Comparison of ENCODE assay signal across 19 cellular contexts in genomic region chr11:2790581-2790925, GRCh38.
DNase-seq lines count a peak whose midpoint lies in the region; ATAC-seq, FAIRE-seq and TF ChIP-seq lines count a peak whose summit lies in the region.
"Had no signal": no experiment of that assay in that cellular context is flagged by ENCODE, and none has a peak within 500 bp of the region (broad histone marks: within the 10 kb centered on the region; RNA-seq: fewer than 3 reads in every experiment).

No MANE protein-coding gene starts in this region.

- no peaks in the 10 kb centered on the region for H3K4me1 Mint-ChIP-seq in activated CD8-positive, alpha-beta memory T cell treated with anti-CD3 and anti-CD28 coated beads, Interleukin-2, amount 10 ng/mL, durations not matched to agents 7 days and 5 days
- peaks cover 5% of the 10 kb centered on the region for H3K4me1 Mint-ChIP-seq in stimulated activated effector memory CD8-positive, alpha-beta T cell treated with anti-CD3 and anti-CD28 coated beads, Interleukin-12 subunit alpha, Interleukin-12 subunit beta, amount 100 ng/mL, for 72 hours

- no peak for FAIRE-seq in kidney (lab: Jason Lieb, UNC)
- FAIRE-seq: A204.1, endothelial cell of umbilical vein, islet of Langerhans had no signal

- ATAC-seq in activated CD8-positive, alpha-beta memory T cell treated with anti-CD3 and anti-CD28 coated beads, Interleukin-2, amount 10 ng/mL, durations not matched to agents 7 days and 5 days: no peak
- ATAC-seq in stimulated activated effector memory CD8-positive, alpha-beta T cell treated with anti-CD3 and anti-CD28 coated beads, Interleukin-12 subunit alpha, Interleukin-12 subunit beta, amount 100 ng/mL, for 72 hours: no peak
- no peak for ATAC-seq in HG03571 (IDR thresholded peaks at IDR 0.05; ENCODE audit: unreplicated experiment)

- intact Hi-C loops in kidney (cut with DNase I): no loop called here

- H3K27ac ChIP-seq in kidney (ENCODE audit: low read depth in 2 of 2, low read length in 2 of 2): no peak overlapping the region
- H3K27ac ChIP-seq: HL-60 had no signal

- peaks cover 0 to 8% of the 10 kb centered on the region in 2 donors for H3K4me1 ChIP-seq in kidney (ENCODE audit: control insufficient read depth in 1 of 2, insufficient read depth in 1 of 2, low read depth in 1 of 2, low read length in 2 of 2)

- peaks cover 16% of the 10 kb centered on the region for H3K27me3 Mint-ChIP-seq in activated CD8-positive, alpha-beta memory T cell treated with anti-CD3 and anti-CD28 coated beads, Interleukin-2, amount 10 ng/mL, durations not matched to agents 7 days and 5 days
- H3K27me3 Mint-ChIP-seq: stimulated activated naive CD8-positive, alpha-beta T cell treated with anti-CD3 and anti-CD28 coated beads, Interleukin-15, Interleukin-2, amounts not matched to agents 100 ng/mL and 50 ng/mL, for 24 hours had no signal

- no peak overlapping the region for H3K4me3 ChIP-seq in kidney (ENCODE audit: low read length in 2 of 2)

- no peak overlapping the region for H3K27ac Mint-ChIP-seq in activated CD8-positive, alpha-beta memory T cell treated with anti-CD3 and anti-CD28 coated beads, Interleukin-2, amount 10 ng/mL, durations not matched to agents 7 days and 5 days
- H3K27ac Mint-ChIP-seq in stimulated activated effector memory CD8-positive, alpha-beta T cell treated with anti-CD3 and anti-CD28 coated beads, Interleukin-12 subunit alpha, Interleukin-12 subunit beta, amount 100 ng/mL, for 72 hours: peak overlapping the region; percentile 10
- H3K27ac Mint-ChIP-seq: stimulated activated naive CD8-positive, alpha-beta T cell treated with anti-CD3 and anti-CD28 coated beads, Interleukin-15, Interleukin-2, amounts not matched to agents 100 ng/mL and 50 ng/mL, for 24 hours had no signal

- peak; percentile 33 for DNase-seq in activated CD8-positive, alpha-beta memory T cell treated with anti-CD3 and anti-CD28 coated beads, Interleukin-2, amount 10 ng/mL, durations not matched to agents 7 days and 5 days
- no peak for DNase-seq in activated CD8-positive, alpha-beta memory T cell treated with anti-CD3 and anti-CD28 coated beads for 24 hours
- DNase-seq in activated CD8-positive, alpha-beta memory T cell treated with anti-CD3 and anti-CD28 coated beads, Interleukin-2, amount 50 U/mL, for 4 hours: peak; percentile 8
- peak; percentile 66 for DNase-seq in kidney
- no peak for DNase-seq in stimulated activated effector memory CD8-positive, alpha-beta T cell treated with anti-CD3 and anti-CD28 coated beads, Interleukin-12 subunit alpha, Interleukin-12 subunit beta, amount 100 ng/mL, for 72 hours (ENCODE audit: low spot score in 2 of 2)
- no peak for DNase-seq in GM10266 (ENCODE audit: extremely low spot score)
- no peak for DNase-seq in germinal center (ENCODE audit: low spot score)
- DNase-seq: activated CD4-positive, alpha-beta T cell treated with anti-CD3 and anti-CD28 coated beads for 4 hours; caudate nucleus; HCEC 1CT; NCI-H1436; NCI-H446 treated with DMSO at 0.1 percent for 48 hours; OCI-M1 had no signal

- H3K9me3 Mint-ChIP-seq in activated CD8-positive, alpha-beta memory T cell treated with anti-CD3 and anti-CD28 coated beads, Interleukin-2, amount 10 ng/mL, durations not matched to agents 7 days and 5 days (ENCODE audit: low read depth): no peaks in the 10 kb centered on the region
- no peaks in the 10 kb centered on the region for H3K9me3 Mint-ChIP-seq in stimulated activated effector memory CD8-positive, alpha-beta T cell treated with anti-CD3 and anti-CD28 coated beads, Interleukin-12 subunit alpha, Interleukin-12 subunit beta, amount 100 ng/mL, for 72 hours
- H3K9me3 Mint-ChIP-seq: stimulated activated naive CD8-positive, alpha-beta T cell treated with anti-CD3 and anti-CD28 coated beads, Interleukin-15, Interleukin-2, amounts not matched to agents 100 ng/mL and 50 ng/mL, for 24 hours had no signal

- H3K9ac ChIP-seq in kidney (ENCODE audit: low read length in 2 of 2): no peak overlapping the region

- CTCF ChIA-PET in activated CD8-positive, alpha-beta memory T cell treated with anti-CD3 and anti-CD28 coated beads, Interleukin-2, amount 10 ng/mL, durations not matched to agents 7 days and 5 days (lab: Charles Lee): interaction anchor here (1.5 kb wide), 1 partner anchor 102 kb away, joined by 4 read pairs; no protein-coding TSS in a partner anchor

- H3K36me3 Mint-ChIP-seq in activated CD8-positive, alpha-beta memory T cell treated with anti-CD3 and anti-CD28 coated beads, Interleukin-2, amount 10 ng/mL, durations not matched to agents 7 days and 5 days: no peaks in the 10 kb centered on the region
- H3K36me3 Mint-ChIP-seq in stimulated activated effector memory CD8-positive, alpha-beta T cell treated with anti-CD3 and anti-CD28 coated beads, Interleukin-12 subunit alpha, Interleukin-12 subunit beta, amount 100 ng/mL, for 72 hours: peaks cover 5% of the 10 kb centered on the region

- TF ChIP-seq CTCF in kidney (IDR thresholded peaks at IDR 0.05; ENCODE audit: borderline replicate concordance, extremely low read depth, insufficient read depth): no peak
- no peak for TF ChIP-seq CTCF in GM10266 (IDR thresholded peaks at IDR 0.05; ENCODE audit: control insufficient read depth, insufficient read depth, low read depth, missing control alignments)

- H3K36me3 ChIP-seq in kidney (ENCODE audit: control insufficient read depth in 1 of 2, insufficient read depth in 2 of 2, low read length in 2 of 2): no peaks in the 10 kb centered on the region

- H3K4me3 Mint-ChIP-seq in activated CD8-positive, alpha-beta memory T cell treated with anti-CD3 and anti-CD28 coated beads, Interleukin-2, amount 10 ng/mL, durations not matched to agents 7 days and 5 days: no peak overlapping the region
- no peak overlapping the region for H3K4me3 Mint-ChIP-seq in stimulated activated effector memory CD8-positive, alpha-beta T cell treated with anti-CD3 and anti-CD28 coated beads, Interleukin-12 subunit alpha, Interleukin-12 subunit beta, amount 100 ng/mL, for 72 hours
- H3K4me3 Mint-ChIP-seq: stimulated activated naive CD8-positive, alpha-beta T cell treated with anti-CD3 and anti-CD28 coated beads, Interleukin-15, Interleukin-2, amounts not matched to agents 100 ng/mL and 50 ng/mL, for 24 hours had no signal

- H3K9me3 ChIP-seq in kidney (ENCODE audit: control insufficient read depth in 1 of 2, low read length in 2 of 2): no peaks in the 10 kb centered on the region

Comparison
In these comparisons a context has a peak if more than half of its experiments do, and no peak if none do; other contexts are left out.
1. DNase-seq: peak in activated CD8-positive, alpha-beta memory T cell treated with anti-CD3 and anti-CD28 coated beads, Interleukin-2, amount 10 ng/mL, durations not matched to agents 7 days and 5 days (single experiment), activated CD8-positive, alpha-beta memory T cell treated with anti-CD3 and anti-CD28 coated beads, Interleukin-2, amount 50 U/mL, for 4 hours (single experiment) and kidney (single experiment); none in activated CD8-positive, alpha-beta memory T cell treated with anti-CD3 and anti-CD28 coated beads for 24 hours (single experiment), stimulated activated effector memory CD8-positive, alpha-beta T cell treated with anti-CD3 and anti-CD28 coated beads, Interleukin-12 subunit alpha, Interleukin-12 subunit beta, amount 100 ng/mL, for 72 hours (0 of 2), GM10266 (single experiment) and germinal center (single experiment).